16 cellular contexts compared by ENCODE assay signal in genomic region chr11:12185106-12185690, GRCh38.
A peak's percentile ranks its signal among the peaks of the same experiment; 100 is the strongest.
DNase-seq lines count a peak whose midpoint lies in the region; TF ChIP-seq lines count a peak whose summit lies in the region.
"Had no signal": no experiment of that assay in that cellular context is flagged by ENCODE, and none has a peak within 500 bp of the region (broad histone marks: within the 10 kb centered on the region; RNA-seq: fewer than 3 reads in every experiment).

No MANE protein-coding gene starts in this region.

- H3K4me1 ChIP-seq in hepatocyte (ENCODE audit: insufficient read depth) (peaks cover 16% of the 10 kb centered on the region), testis (peaks cover 38% of the 10 kb centered on the region)
- H3K4me1 ChIP-seq: adrenal gland had no signal

- no peaks in the 10 kb centered on the region for H4K20me1 ChIP-seq in hepatocyte (ENCODE audit: insufficient read depth, poor library complexity, severe bottlenecking)

- no peak overlapping the region for H2AFZ ChIP-seq in hepatocyte

- DNase-seq in NCI-H446 treated with DMSO at 0.1 percent for 48 hours (lab: John Stamatoyannopoulos, UW): peak; percentile 22
- no peak for DNase-seq in NCI-H446 (lab: John Stamatoyannopoulos, UW)
- peak; percentile 55 for DNase-seq in SK-MEL-5 (ENCODE audit: low read depth, low spot score)
- no peak for DNase-seq in hepatocyte (ENCODE audit: low spot score)
- no peak for DNase-seq in testis
- DNase-seq in posterior vena cava (ENCODE audit: low spot score): no peak
- DNase-seq in T-helper 9 cell: no peak
- DNase-seq in hypothalamus (lab: John Stamatoyannopoulos, UW): no peak
- DNase-seq: 8988T; activated CD4-positive, alpha-beta T cell treated with anti-CD3 and anti-CD28 coated beads, Interleukin-2, amount 50 U/mL, for 4 hours; activated T-cell treated with anti-CD3 and anti-CD28 coated beads, Interleukin-2, amount 50 U/mL, for 72 hours; adrenal gland; gastrocnemius medialis; natural killer cell had no signal

- H3K27ac ChIP-seq in hepatocyte (peak overlapping the region; percentile 13), testis (peak overlapping the region; percentile 10 to 17)
- H3K27ac ChIP-seq: BLaER1 treated with 17β-estradiol and CSF1 and Interleukin-3, amounts not matched to agents 10 nM and 100 nM; gastrocnemius medialis had no signal

- H3K4me3 ChIP-seq in hepatocyte (no peak overlapping the region), testis (no peak overlapping the region)
- H3K4me3 ChIP-seq: adrenal gland; BLaER1 treated with 17β-estradiol and CSF1 and Interleukin-3, amounts not matched to agents 10 nM and 100 nM; gastrocnemius medialis had no signal

- TF ChIP-seq POLR2A in testis (IDR thresholded peaks at IDR 0.05): no peak

- H3K4me2 ChIP-seq in hepatocyte: no peak overlapping the region
- H3K4me2 ChIP-seq: SK-N-SH had no signal

- peaks cover 11% of the 10 kb centered on the region for H3K79me2 ChIP-seq in hepatocyte

- intact Hi-C loops in testis (cut with DNase I; ENCODE audit: low total_unique reads): no loop called here
- intact Hi-C loops in posterior vena cava (cut with DNase I): no loop called here

- H3K36me3 ChIP-seq in hepatocyte (replicated peaks; ENCODE audit: insufficient read depth, low read depth): no peaks in the 10 kb centered on the region
- H3K36me3 ChIP-seq in testis (ENCODE audit: low read depth, missing control alignments): no peaks in the 10 kb centered on the region
- H3K36me3 ChIP-seq: adrenal gland, gastrocnemius medialis had no signal

- H3K27me3 ChIP-seq in hepatocyte: no peaks in the 10 kb centered on the region
- H3K27me3 ChIP-seq in testis: no peaks in the 10 kb centered on the region
- H3K27me3 ChIP-seq: adrenal gland; BLaER1 treated with 17β-estradiol and CSF1 and Interleukin-3, amounts not matched to agents 10 nM and 100 nM; gastrocnemius medialis had no signal

- H3K9me2 ChIP-seq in hepatocyte (replicated peaks; ENCODE audit: insufficient read depth): no peaks in the 10 kb centered on the region
- H3K9me2 ChIP-seq: SK-N-SH had no signal

- no peak for TF ChIP-seq CTCF in hepatocyte (IDR thresholded peaks at IDR 0.05; ENCODE audit: poor library complexity)
- TF ChIP-seq CTCF in testis (IDR thresholded peaks at IDR 0.05): no peak

- 76% methylated on average over 3 of the region's 3 CpGs for WGBS in hepatocyte (ENCODE audit: low lambda C conversion rate, missing lambda C conversion rate)
- 86 to 87% methylated on average over 3 of the region's 3 CpGs for WGBS in testis, 2 donors

- in situ Hi-C loops in SK-MEL-5 (cut with HindIII; ENCODE audit: low pct_unique_long_range_greater_than_20kb, low sequenced_read_pairs): no loop called here

- H3K9me3 ChIP-seq in hepatocyte (ENCODE audit: low read depth): no peaks in the 10 kb centered on the region
- H3K9me3 ChIP-seq in testis: no peaks in the 10 kb centered on the region
- H3K9me3 ChIP-seq: adrenal gland; BLaER1 treated with 17β-estradiol and CSF1 and Interleukin-3, amounts not matched to agents 10 nM and 100 nM; gastrocnemius medialis; SK-N-SH had no signal

Comparison
In these comparisons a context has a peak if more than half of its experiments do, and no peak if none do; other contexts are left out.
1. DNase-seq: peak in NCI-H446 treated with DMSO at 0.1 percent for 48 hours (single experiment) and SK-MEL-5 (single experiment); none in NCI-H446 (0 of 2), hepatocyte (single experiment), testis (single experiment), posterior vena cava (single experiment), T-helper 9 cell (single experiment) and hypothalamus (0 of 51).